8 cellular contexts compared by ENCODE assay signal in the genomic region with DNA sequence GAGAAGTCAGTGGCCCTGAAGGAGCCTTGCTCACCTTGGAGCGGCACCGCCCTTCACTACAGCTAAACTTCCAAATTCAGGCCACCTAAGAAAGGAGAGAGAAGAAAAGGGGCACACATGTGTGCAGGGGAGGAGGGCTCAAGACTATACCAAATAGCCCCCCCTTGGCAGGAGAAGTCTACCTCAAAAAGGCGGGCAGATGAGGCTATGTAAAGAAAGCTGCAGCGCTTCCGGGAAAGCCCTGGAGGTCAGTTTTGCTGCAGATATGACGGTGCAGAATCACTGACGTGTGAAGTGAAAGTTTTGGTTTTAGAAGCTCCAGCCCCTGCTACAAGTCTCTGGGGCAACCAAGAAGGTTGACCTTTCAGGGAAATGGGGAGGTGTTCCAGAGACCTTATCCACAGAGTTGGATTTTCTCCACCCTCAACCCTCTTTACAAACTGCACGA. TPM values are rescaled to one million over a fixed set of nuclear protein-coding genes. Genes with fewer than 3 reads are reported as not detected.
DNase-seq lines count a peak whose midpoint lies in the region; ATAC-seq and TF ChIP-seq lines count a peak whose summit lies in the region.

No MANE protein-coding gene starts in this region.

- no peaks in the 10 kb centered on the region for H3K27me3 Mint-ChIP-seq in memory B cell

- no peaks in the 10 kb centered on the region for H3K27me3 ChIP-seq in MG63

- H3K27ac Mint-ChIP-seq in memory B cell: peak overlapping the region; percentile 99

- TF ChIP-seq CTCF in RWPE1 (conservative IDR thresholded peaks at IDR 0.05; ENCODE audit: low read depth): no peak

- POLR2A ChIA-PET in RWPE1 (lab: Yijun Ruan, JAX; ENCODE audit: low non-redundant PET): no interaction called here

- no peaks in the 10 kb centered on the region for H3K9me3 ChIP-seq in MG63

- no peaks in the 10 kb centered on the region for H3K9me3 Mint-ChIP-seq in memory B cell

- ATAC-seq in GM18909 (IDR thresholded peaks at IDR 0.05; ENCODE audit: poor library complexity, unreplicated experiment) (peak; percentile 31), memory B cell (ENCODE audit: low read depth) (no peak)

- H3K36me3 Mint-ChIP-seq in memory B cell: no peaks in the 10 kb centered on the region

- peak overlapping the region; percentile 75 for H3K4me3 Mint-ChIP-seq in memory B cell

- H3K36me3 ChIP-seq in MG63: peaks cover 3% of the 10 kb centered on the region

- H3K4me3 ChIP-seq in MG63: no peak overlapping the region

- H3K27ac ChIP-seq in RWPE1: peak overlapping the region; percentile 98

- CTCF ChIA-PET in RWPE1 (lab: Yijun Ruan, JAX): no interaction called here

- peaks cover 60% of the 10 kb centered on the region for H3K4me1 Mint-ChIP-seq in memory B cell

- DNase-seq in CD1c-positive myeloid dendritic cell (ENCODE audit: extremely low spot score): peak; percentile 63
- no peak for DNase-seq in RWPE1 (ENCODE audit: low spot score)
- no peak for DNase-seq in memory B cell (ENCODE audit: low spot score in 2 of 2)
- DNase-seq in MG63: no peak
- DNase-seq in GF-D8 (lab: John Stamatoyannopoulos, UW): no peak
- no peak for DNase-seq in NCI-H128 (lab: John Stamatoyannopoulos, UW; ENCODE audit: unreplicated experiment)
- DNase-seq in T-helper 9 cell: no peak

RNA-seq across cellular contexts. Expression of a gene that starts 48.2 kb away (rescaled TPM):
- total RNA-seq in MG63 (2014; rRNA removed; shearing (Covaris generic); ENCODE audit: low replicate concordance): 22.1 and 38.5 TPM in 2 replicates
